8 cellular contexts compared by ENCODE assay signal in genomic region chr1:185338719-185339622, GRCh38. TPM values are rescaled to one million over a fixed set of nuclear protein-coding genes. Genes with fewer than 3 reads are reported as not detected.
DNase-seq lines count a peak whose midpoint lies in the region; ATAC-seq and TF ChIP-seq lines count a peak whose summit lies in the region.

No MANE protein-coding gene starts in this region.

- H3K36me3 Mint-ChIP-seq in IgD-negative memory B cell (peaks cover 1% of the 10 kb centered on the region), nephron progenitor cell (ENCODE audit: low read depth) (no peaks in the 10 kb centered on the region), MCF 10A (ENCODE audit: insufficient read depth, unreplicated experiment) (no peaks in the 10 kb centered on the region)
- peaks cover 12% of the 10 kb centered on the region for H3K36me3 Mint-ChIP-seq in activated naive CD8-positive, alpha-beta T cell treated with anti-CD3 and anti-CD28 coated beads for 36 hours

- H3K27ac Mint-ChIP-seq in IgD-negative memory B cell (peak overlapping the region; percentile 7 to 87 (median 82)), nephron progenitor cell (peak overlapping the region; percentile 3), MCF 10A (ENCODE audit: low read depth, unreplicated experiment) (no peak overlapping the region)
- peak overlapping the region; percentile 78 for H3K27ac Mint-ChIP-seq in activated naive CD8-positive, alpha-beta T cell treated with anti-CD3 and anti-CD28 coated beads for 36 hours

- intact Hi-C loops in MCF 10A (cut with micrococcal nuclease): no loop called here

- BruUV-seq in MCF 10A (replicated peaks; lab: Mats Ljungman, UMichigan): no TSS peak

- H3K9me3 Mint-ChIP-seq in IgD-negative memory B cell (no peaks in the 10 kb centered on the region), nephron progenitor cell (no peaks in the 10 kb centered on the region), MCF 10A (ENCODE audit: unreplicated experiment) (no peaks in the 10 kb centered on the region)
- H3K9me3 Mint-ChIP-seq in activated naive CD8-positive, alpha-beta T cell treated with anti-CD3 and anti-CD28 coated beads for 36 hours: peaks cover 9% of the 10 kb centered on the region

- peak overlapping the region in 3 of 4 donors; percentile 45 to 91 (median 69) for H3K4me3 Mint-ChIP-seq in IgD-negative memory B cell
- no peak overlapping the region for H3K4me3 Mint-ChIP-seq in activated naive CD8-positive, alpha-beta T cell treated with anti-CD3 and anti-CD28 coated beads for 36 hours
- no peak overlapping the region for H3K4me3 Mint-ChIP-seq in nephron progenitor cell
- no peak overlapping the region for H3K4me3 Mint-ChIP-seq in MCF 10A (ENCODE audit: unreplicated experiment)

- H3K27me3 Mint-ChIP-seq in IgD-negative memory B cell (no peaks in the 10 kb centered on the region), nephron progenitor cell (ENCODE audit: low read depth, poor library complexity) (no peaks in the 10 kb centered on the region), MCF 10A (ENCODE audit: insufficient read depth, unreplicated experiment) (no peaks in the 10 kb centered on the region)
- H3K27me3 Mint-ChIP-seq in activated naive CD8-positive, alpha-beta T cell treated with anti-CD3 and anti-CD28 coated beads for 36 hours: no peaks in the 10 kb centered on the region

- peak; percentile 40 for DNase-seq in activated naive CD8-positive, alpha-beta T cell treated with anti-CD3 and anti-CD28 coated beads for 36 hours
- no peak for DNase-seq in nephron progenitor cell
- DNase-seq in DMS114 treated with DMSO at 0.1 percent for 48 hours (lab: John Stamatoyannopoulos, UW; ENCODE audit: unreplicated experiment): no peak
- no peak for DNase-seq in NCI-H187 treated with DMSO at 0.1 percent for 48 hours (lab: John Stamatoyannopoulos, UW)
- DNase-seq in MCF 10A (ENCODE audit: unreplicated experiment): no peak

- CTCF ChIA-PET in MCF 10A (lab: Yijun Ruan, JAX): interaction anchor here (0.6 to 1.5 kb wide), 4 partner anchors 11 to 342 kb away, joined by 3 to 8 read pairs (median 4); partner anchors contain the start of gene IVNS1ABP

- peak; percentile 98 for ATAC-seq in GM18499 (IDR thresholded peaks at IDR 0.05; ENCODE audit: insufficient read depth, unreplicated experiment)
- ATAC-seq in GM21528 (IDR thresholded peaks at IDR 0.05; ENCODE audit: low FRiP score, unreplicated experiment): peak; percentile 98

- POLR2A ChIA-PET in MCF 10A (lab: Yijun Ruan, JAX): interaction anchor here (0.5 to 2.5 kb wide), 3 partner anchors 10 to 268 kb away, joined by 3 to 10 read pairs (median 6); no protein-coding TSS in a partner anchor

- peaks cover 16 to 29% (median 20%) of the 10 kb centered on the region in 3 donors for H3K4me1 Mint-ChIP-seq in IgD-negative memory B cell
- H3K4me1 Mint-ChIP-seq in activated naive CD8-positive, alpha-beta T cell treated with anti-CD3 and anti-CD28 coated beads for 36 hours: peaks cover 32% of the 10 kb centered on the region
- no peaks in the 10 kb centered on the region for H3K4me1 Mint-ChIP-seq in nephron progenitor cell
- no peaks in the 10 kb centered on the region for H3K4me1 Mint-ChIP-seq in MCF 10A (ENCODE audit: insufficient read depth, unreplicated experiment)

- no peak for TF ChIP-seq CTCF in nephron progenitor cell (IDR thresholded peaks at IDR 0.05)
- TF ChIP-seq CTCF in MCF 10A (IDR thresholded peaks at IDR 0.05; ENCODE audit: unreplicated experiment): no peak

RNA-seq across cellular contexts. Expression of gene IVNS1ABP, which starts 21.9 kb away (rescaled TPM):
- polyA plus RNA-seq in IgD-negative memory B cell: 35.4 TPM
- total RNA-seq in activated naive CD8-positive, alpha-beta T cell treated with anti-CD3 and anti-CD28 coated beads for 36 hours: 100 to 1,000 TPM; 137 to 139 TPM
- total RNA-seq in MCF 10A (2022): 67.4 and 92.0 TPM in 2 replicates

Comparison
In these comparisons a context has a peak if more than half of its experiments do, and no peak if none do; other contexts are left out.
1. H3K4me3 Mint-ChIP-seq: peak in IgD-negative memory B cell (3 of 4); none in activated naive CD8-positive, alpha-beta T cell treated with anti-CD3 and anti-CD28 coated beads for 36 hours (single experiment), nephron progenitor cell (single experiment) and MCF 10A (single experiment).